ENCODE assay signal across 30 cellular contexts in the genomic region with DNA sequence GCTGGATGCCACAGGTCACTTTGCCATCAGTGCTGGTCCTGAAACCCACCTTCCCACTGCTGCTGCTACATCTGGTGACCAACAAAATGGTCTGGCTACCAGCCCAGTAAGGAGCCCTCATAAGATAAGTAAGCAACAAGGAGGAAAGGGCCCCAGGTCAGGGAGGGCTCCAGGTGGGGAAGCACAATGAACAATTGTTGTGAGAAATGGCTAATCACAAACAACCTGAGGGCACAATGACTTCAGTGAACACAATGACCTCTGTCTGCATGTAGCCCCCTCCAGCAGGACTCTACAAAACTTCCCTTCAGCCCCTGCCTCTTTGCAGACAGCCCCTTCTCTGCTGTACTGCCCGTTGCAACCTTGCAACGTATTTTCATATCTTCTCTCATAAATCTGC. TPM values are rescaled to one million over a fixed set of nuclear protein-coding genes. Genes with fewer than 3 reads are reported as not detected.
DNase-seq lines count a peak whose midpoint lies in the region; ATAC-seq, FAIRE-seq and TF ChIP-seq lines count a peak whose summit lies in the region.
"Had no signal": no experiment of that assay in that cellular context is flagged by ENCODE, and none has a peak within 500 bp of the region (broad histone marks: within the 10 kb centered on the region; RNA-seq: fewer than 3 reads in every experiment).

No MANE protein-coding gene starts in this region.

- POLR2A ChIA-PET in HEK293 (lab: Yijun Ruan, JAX): no interaction called here

- H2BK12ac ChIP-seq in neuronal stem cell (ENCODE audit: low read length): no peak overlapping the region

- no peak overlapping the region for H3K14ac ChIP-seq in neuronal stem cell (ENCODE audit: low read length)

- TF ChIP-seq CTCF in HEK293 (tag by site-specific recombination; IDR thresholded peaks at IDR 0.05) (no peak), astrocyte (IDR thresholded peaks at IDR 0.05; ENCODE audit: insufficient read depth, low read depth, low read length) (no peak), spleen (IDR thresholded peaks at IDR 0.05 in 8 of 11, conservative IDR thresholded peaks at IDR 0.05 in 3 of 11) (no peak)

- peaks cover 8% of the 10 kb centered on the region for H3K9me3 Mint-ChIP-seq in astrocyte (ENCODE audit: unreplicated experiment)

- H4K20me1 ChIP-seq in astrocyte (ENCODE audit: insufficient read depth, low read length): no peaks in the 10 kb centered on the region

- H3K27ac ChIP-seq in HEK293 (ENCODE audit: extremely low read depth, low read depth, low read length) (no peak overlapping the region), astrocyte (ENCODE audit: low read depth, low read length) (no peak overlapping the region), neuronal stem cell (replicated peaks; ENCODE audit: low read length) (no peak overlapping the region), spleen (no peak overlapping the region)
- H3K27ac ChIP-seq: HL-60, SJCRH30 had no signal

- no peak overlapping the region for H2AK5ac ChIP-seq in neuronal stem cell (ENCODE audit: low read depth, low read length)

- H3K36me3 ChIP-seq in HEK293 (ENCODE audit: control insufficient read depth in 2 of 2, insufficient read depth in 1 of 2, low read length in 2 of 2) (no peaks in the 10 kb centered on the region), astrocyte (ENCODE audit: insufficient read depth, low read length) (no peaks in the 10 kb centered on the region), neuronal stem cell (replicated peaks in 1 of 2; ENCODE audit: control insufficient read depth in 2 of 2, insufficient read depth in 2 of 2, low read length in 2 of 2) (no peaks in the 10 kb centered on the region), spleen (no peaks in the 10 kb centered on the region)
- H3K36me3 ChIP-seq: SJCRH30 had no signal

- no peak for ATAC-seq in HG03457 (IDR thresholded peaks at IDR 0.05; ENCODE audit: unreplicated experiment)
- ATAC-seq: GM23338, Right ventricle myocardium inferior, SK-N-SH treated with all-trans-retinoic acid at 6 μM for 48 hours had no signal

- peak overlapping the region; percentile 29 for H3K27ac Mint-ChIP-seq in astrocyte (ENCODE audit: unreplicated experiment)
- H3K27ac Mint-ChIP-seq: CD4-positive, alpha-beta memory T cell; GM23338; H9; HFFc6 had no signal

- WGBS in neuronal stem cell (ENCODE audit: extremely low coverage in 2 of 2, insufficient read length in 2 of 2, insufficient replicate concordance in 1 of 2), 2 donors: no CpG with 5 or more reads among the region's 2 CpGs
- 85 to 90% (median 86%) methylated on average over 2 of the region's 2 CpGs for WGBS in spleen, 5 donors

- H3K79me2 ChIP-seq in astrocyte (ENCODE audit: insufficient read depth, low read length): no peaks in the 10 kb centered on the region

- H2BK120ac ChIP-seq in neuronal stem cell (ENCODE audit: low read depth, low read length): no peak overlapping the region

- H2BK5ac ChIP-seq in neuronal stem cell (ENCODE audit: low read length): no peak overlapping the region

- no peak overlapping the region for H2BK15ac ChIP-seq in neuronal stem cell (ENCODE audit: low read length)

- no peak for FAIRE-seq in astrocyte (lab: Jason Lieb, UNC)

- H3K4me1 Mint-ChIP-seq in astrocyte (ENCODE audit: low read depth, unreplicated experiment): no peaks in the 10 kb centered on the region
- H3K4me1 Mint-ChIP-seq: CD4-positive, alpha-beta memory T cell; GM23338 had no signal

- TF ChIP-seq POLR2A in spleen (IDR thresholded peaks at IDR 0.05): no peak

- intact Hi-C loops in spleen (cut with DNase I; ENCODE audit: low total_unique reads): no loop called here

- no peak overlapping the region for H3K23ac ChIP-seq in neuronal stem cell (ENCODE audit: low read depth, low read length, poor library complexity)

- no peaks in the 10 kb centered on the region for H3K27me3 ChIP-seq in astrocyte (ENCODE audit: insufficient read depth, low read length)
- peaks cover 0 to 6% (median 2%) of the 10 kb centered on the region in 3 experiments for H3K27me3 ChIP-seq in neuronal stem cell (ENCODE audit: control insufficient read depth in 3 of 3, insufficient read depth in 3 of 3, low read depth in 1 of 3, low read length in 3 of 3)
- H3K27me3 ChIP-seq in spleen (replicated peaks in 1 of 7): peaks cover 0 to 10% (median 0%) of the 10 kb centered on the region in 7 donors
- H3K27me3 ChIP-seq: SJCRH30 had no signal

- H2AFZ ChIP-seq in astrocyte (ENCODE audit: low read depth, low read length): no peak overlapping the region
- no peak overlapping the region for H2AFZ ChIP-seq in neuronal stem cell (ENCODE audit: low read length)
- H2AFZ ChIP-seq: GM23338 had no signal

- H3K9ac ChIP-seq in astrocyte (ENCODE audit: low read length) (no peak overlapping the region), neuronal stem cell (ENCODE audit: low read depth, low read length, poor library complexity) (no peak overlapping the region)

- H3K9me3 ChIP-seq in HEK293 (ENCODE audit: control insufficient read depth, insufficient read depth, low read depth, low read length) (no peaks in the 10 kb centered on the region), astrocyte (ENCODE audit: insufficient read depth, low read depth, low read length) (no peaks in the 10 kb centered on the region), neuronal stem cell (replicated peaks in 1 of 2; ENCODE audit: control insufficient read depth in 2 of 2, insufficient read depth in 1 of 2, low read depth in 1 of 2, low read length in 2 of 2) (peaks cover 10 to 13% of the 10 kb centered on the region in 2 donors), spleen (peaks cover 0 to 10% (median 3%) of the 10 kb centered on the region in 8 donors)
- H3K9me3 ChIP-seq: SJCRH30 had no signal

- DNase-seq in astrocyte (ENCODE audit: low read depth) (no peak), neuronal stem cell (ENCODE audit: low spot score) (no peak), spleen (peak; percentile 34), NCI-H446 (lab: John Stamatoyannopoulos, UW) (no peak), mucosa of gallbladder (ENCODE audit: low spot score) (no peak)
- DNase-seq: C1 segment of cervical spinal cord; CD4-positive, alpha-beta memory T cell; COR-L47; DMS 273 treated with DMSO at 0.1 percent for 48 hours; DMS79; EL; GF-D8; H9; HFFc6; Karpas-422; NCI-H1092; NCI-H1417 treated with DMSO at 0.1 percent for 48 hours; NCI-H187; NCI-H2081 treated with DMSO at 0.1 percent for 48 hours; NCI-H2171; NCI-H226; NCI-H524; NCI-H748 treated with DMSO at 0.1 percent for 48 hours; SJCRH30 had no signal

- no peaks in the 10 kb centered on the region for H3K36me3 Mint-ChIP-seq in astrocyte (ENCODE audit: low read depth, unreplicated experiment)
- H3K36me3 Mint-ChIP-seq: CD4-positive, alpha-beta memory T cell had no signal

- CTCF ChIA-PET in HEK293 (lab: Yijun Ruan, JAX): interaction anchor here (0.6 kb wide), 1 partner anchor 40 kb away, joined by 3 read pairs; no protein-coding TSS in a partner anchor

- H3K4me3 ChIP-seq in HEK293 (ENCODE audit: low read depth, low read length) (no peak overlapping the region), astrocyte (ENCODE audit: insufficient read depth, low read depth, low read length) (no peak overlapping the region), neuronal stem cell (ENCODE audit: low read length in 2 of 2) (no peak overlapping the region), spleen (no peak overlapping the region)
- H3K4me3 ChIP-seq: GM23338, SJCRH30 had no signal

- H3K79me1 ChIP-seq in neuronal stem cell (ENCODE audit: low read depth, low read length): no peaks in the 10 kb centered on the region

- H3K27me3 Mint-ChIP-seq in astrocyte (ENCODE audit: low read depth, unreplicated experiment): peaks cover 3% of the 10 kb centered on the region

- peak overlapping the region; percentile 56 for H3K18ac ChIP-seq in neuronal stem cell (ENCODE audit: low read length)

- no peak overlapping the region for H3K4me3 Mint-ChIP-seq in astrocyte (ENCODE audit: unreplicated experiment)
- H3K4me3 Mint-ChIP-seq: CD4-positive, alpha-beta memory T cell; GM23338; H9; HFFc6 had no signal

- H3K4me2 ChIP-seq in astrocyte (ENCODE audit: low read length): no peak overlapping the region
- H3K4me2 ChIP-seq in neuronal stem cell (ENCODE audit: insufficient read depth, low read length, poor library complexity, severe bottlenecking): no peak overlapping the region
- H3K4me2 ChIP-seq: GM23338 had no signal

- H4K8ac ChIP-seq in neuronal stem cell (ENCODE audit: low read depth, low read length): peak overlapping the region; percentile 17

- no peak overlapping the region for H4K91ac ChIP-seq in neuronal stem cell (ENCODE audit: low read depth, low read length, poor library complexity)

- H3K4me1 ChIP-seq in HEK293 (ENCODE audit: control insufficient read depth, insufficient read depth, low read length) (no peaks in the 10 kb centered on the region), astrocyte (ENCODE audit: insufficient read depth, low read length) (no peaks in the 10 kb centered on the region), neuronal stem cell (ENCODE audit: control insufficient read depth in 2 of 2, insufficient read depth in 1 of 2, low read depth in 1 of 2, low read length in 2 of 2) (peaks cover 2 to 7% of the 10 kb centered on the region in 2 donors), spleen (no peaks in the 10 kb centered on the region)
- H3K4me1 ChIP-seq: SJCRH30 had no signal

- no peak overlapping the region for H3K4ac ChIP-seq in neuronal stem cell (ENCODE audit: low read length)

TF ChIP-seq in HEK293, 187 proteins besides CTCF, POLR2A, EP300 and RAD21:
- TF ChIP-seq SETDB1 (IDR thresholded peaks at IDR 0.05; ENCODE audit: insufficient read length, low read length): peak; percentile 57
- TF ChIP-seq OSR2 (tag by site-specific recombination; IDR thresholded peaks at IDR 0.05): no peak

RNA-seq across cellular contexts. Expression of a gene that starts 19.4 kb away (rescaled TPM):
- 69.2 and 72.5 TPM in 2 replicates for total RNA-seq in astrocyte
- 160 TPM for polyA plus RNA-seq in neuronal stem cell (2013, experiment 1 of 2)
- 157 TPM for polyA plus RNA-seq in neuronal stem cell (2013, experiment 2 of 2)
- total RNA-seq in spleen: 10 to 100 TPM in 5 of 7 donors, 1 to 10 TPM in 2; 5.2 to 20.3 (median 13.5) TPM
- 10 to 100 TPM in 1 of 3 donors, 1 to 10 TPM in 2; 1.9 to 10.4 (median 6.1) TPM for polyA plus RNA-seq in spleen
- total RNA-seq in mucosa of gallbladder: 427 TPM
- total RNA-seq: CD4-positive, alpha-beta memory T cell had no signal
- polyA plus RNA-seq: CD4-positive, alpha-beta memory T cell had no signal
